ENCODE assay signal across 8 cellular contexts in genomic region chr2:212777020-212777491, GRCh38.
DNase-seq lines count a peak whose midpoint lies in the region; ATAC-seq and TF ChIP-seq lines count a peak whose summit lies in the region.

No MANE protein-coding gene starts in this region.

- H3K27me3 Mint-ChIP-seq in endodermal cell (ENCODE audit: insufficient read depth) (no peaks in the 10 kb centered on the region), nephron (ENCODE audit: low read depth) (no peaks in the 10 kb centered on the region)
- no peaks in the 10 kb centered on the region for H3K27me3 Mint-ChIP-seq in activated naive CD4-positive, alpha-beta T cell treated with anti-CD3 and anti-CD28 coated beads, Interleukin-2, amount 10 ng/mL, durations not matched to agents 7 days and 5 days

- H3K4me3 ChIP-seq in Peyer's patch (no peak overlapping the region), endodermal cell (ENCODE audit: low read length) (no peak overlapping the region)

- H3K9me3 Mint-ChIP-seq in endodermal cell (no peaks in the 10 kb centered on the region), nephron (no peaks in the 10 kb centered on the region)
- no peaks in the 10 kb centered on the region for H3K9me3 Mint-ChIP-seq in activated naive CD4-positive, alpha-beta T cell treated with anti-CD3 and anti-CD28 coated beads, Interleukin-2, amount 10 ng/mL, durations not matched to agents 7 days and 5 days

- H3K4me3 Mint-ChIP-seq in endodermal cell, result no peak overlapping the region
- H3K4me3 Mint-ChIP-seq in nephron, result peak overlapping the region in 1 of 3 experiments; percentile 34
- no peak overlapping the region for H3K4me3 Mint-ChIP-seq in activated naive CD4-positive, alpha-beta T cell treated with anti-CD3 and anti-CD28 coated beads, Interleukin-2, amount 10 ng/mL, durations not matched to agents 7 days and 5 days

- CTCF ChIA-PET in activated naive CD4-positive, alpha-beta T cell treated with anti-CD3 and anti-CD28 coated beads, Interleukin-2, amount 10 ng/mL, durations not matched to agents 7 days and 5 days (lab: Charles Lee), result interaction anchor here (0.9 to 2.7 kb wide), 8 partner anchors 32 to 377 kb away, joined by 3 to 19 read pairs (median 4); partner anchors contain the start of gene IKZF2

- H3K4me1 Mint-ChIP-seq in endodermal cell (peaks cover 9% of the 10 kb centered on the region), nephron (no peaks in the 10 kb centered on the region)
- no peaks in the 10 kb centered on the region for H3K4me1 Mint-ChIP-seq in activated naive CD4-positive, alpha-beta T cell treated with anti-CD3 and anti-CD28 coated beads, Interleukin-2, amount 10 ng/mL, durations not matched to agents 7 days and 5 days

- peak; percentile 67 for DNase-seq in DMS 273 (lab: John Stamatoyannopoulos, UW; ENCODE audit: unreplicated experiment)
- DNase-seq in HT-29 (ENCODE audit: low spot score), result peak; percentile 67
- no peak for DNase-seq in Peyer's patch
- DNase-seq in endodermal cell, result no peak
- DNase-seq in activated naive CD4-positive, alpha-beta T cell treated with anti-CD3 and anti-CD28 coated beads, Interleukin-2, amount 10 ng/mL, durations not matched to agents 7 days and 5 days, result no peak
- DNase-seq in 8988T, result no peak

- H3K36me3 ChIP-seq in Peyer's patch, result no peaks in the 10 kb centered on the region
- no peaks in the 10 kb centered on the region for H3K36me3 ChIP-seq in endodermal cell (ENCODE audit: control insufficient read depth, insufficient read depth, low read length)

- H3K36me3 Mint-ChIP-seq in endodermal cell (ENCODE audit: low read depth), result no peaks in the 10 kb centered on the region
- no peaks in the 10 kb centered on the region for H3K36me3 Mint-ChIP-seq in nephron (ENCODE audit: low read depth)
- H3K36me3 Mint-ChIP-seq in activated naive CD4-positive, alpha-beta T cell treated with anti-CD3 and anti-CD28 coated beads, Interleukin-2, amount 10 ng/mL, durations not matched to agents 7 days and 5 days, result no peaks in the 10 kb centered on the region

- no peaks in the 10 kb centered on the region for H3K9me3 ChIP-seq in Peyer's patch
- no peaks in the 10 kb centered on the region for H3K9me3 ChIP-seq in endodermal cell (ENCODE audit: control insufficient read depth, low read length)

- H3K27me3 ChIP-seq in Peyer's patch (no peaks in the 10 kb centered on the region), endodermal cell (ENCODE audit: control insufficient read depth, insufficient read depth, low read length, poor library complexity, severe bottlenecking) (no peaks in the 10 kb centered on the region)

- 62 to 63% methylated on average over 2 to 3 of the region's 3 CpGs for WGBS in endodermal cell (ENCODE audit: insufficient coverage in 1 of 2, insufficient read length in 1 of 2), 2 experiments

- TF ChIP-seq CTCF in Peyer's patch (IDR thresholded peaks at IDR 0.05) (peak in 5 of 6 experiments; percentile 17 to 65 (median 56)), endodermal cell (conservative IDR thresholded peaks at IDR 0.05) (peak; percentile 81), nephron (IDR thresholded peaks at IDR 0.05; ENCODE audit: unreplicated experiment in 3 of 3) (peak; percentile 51 to 76 (median 61))

- H3K9ac ChIP-seq in endodermal cell (ENCODE audit: extremely low read depth, low read length, poor library complexity, severe bottlenecking), result no peak overlapping the region

- peak; percentile 88 for ATAC-seq in GM19395 (IDR thresholded peaks at IDR 0.05; ENCODE audit: unreplicated experiment)

- H3K27ac Mint-ChIP-seq in endodermal cell (no peak overlapping the region), nephron (no peak overlapping the region)
- H3K27ac Mint-ChIP-seq in activated naive CD4-positive, alpha-beta T cell treated with anti-CD3 and anti-CD28 coated beads, Interleukin-2, amount 10 ng/mL, durations not matched to agents 7 days and 5 days, result no peak overlapping the region

- TF ChIP-seq POLR2A in Peyer's patch (IDR thresholded peaks at IDR 0.05), result no peak

- no peak overlapping the region for H3K27ac ChIP-seq in Peyer's patch
- H3K27ac ChIP-seq in endodermal cell (ENCODE audit: low read depth, low read length), result no peak overlapping the region

- no peaks in the 10 kb centered on the region for H3K4me1 ChIP-seq in Peyer's patch
- H3K4me1 ChIP-seq in endodermal cell (ENCODE audit: control insufficient read depth, insufficient read depth, low read length), result peaks cover 2% of the 10 kb centered on the region

Comparison
In these comparisons a context has a peak if more than half of its experiments do, and no peak if none do; other contexts are left out.
1. DNase-seq: peak in DMS 273 (single experiment) and HT-29 (single experiment); none in Peyer's patch (0 of 3), endodermal cell (single experiment), activated naive CD4-positive, alpha-beta T cell treated with anti-CD3 and anti-CD28 coated beads, Interleukin-2, amount 10 ng/mL, durations not matched to agents 7 days and 5 days (single experiment) and 8988T (single experiment).
2. Peak in every context shown above with its lines, with median percentiles within 50 percentile points of each other: CTCF ChIP-seq.